ENCODE assay signal across 1 cellular context in genomic region chr11:120182790-120183491, GRCh38.
TF ChIP-seq lines count a peak whose summit lies in the region.

No MANE protein-coding gene starts in this region.

TF ChIP-seq in HEK293, 187 proteins besides CTCF, POLR2A, EP300 and RAD21 (continued from another document):
- TF ChIP-seq ELK4 (IDR thresholded peaks at IDR 0.05; ENCODE audit: borderline replicate concordance, low read depth, low read length) (no peak), PRDM1 (tag by site-specific recombination; IDR thresholded peaks at IDR 0.05) (peak; percentile 22; the same call in 1 of the 2 replicates), ZNF560 (tag by site-specific recombination; IDR thresholded peaks at IDR 0.05; ENCODE audit: borderline replicate concordance) (no peak), ZFHX2 (tag by site-specific recombination; conservative IDR thresholded peaks at IDR 0.05) (0 out of 2 replicates have a peak, but pooled peaks have one; percentile 19), GLIS2 (tag by site-specific recombination; IDR thresholded peaks at IDR 0.05) (no peak), ZNF670 (tag by site-specific recombination; IDR thresholded peaks at IDR 0.05; ENCODE audit: low read depth) (no peak), ZNF513 (tag by site-specific recombination; IDR thresholded peaks at IDR 0.05) (peak; percentile 48; the same call in 1 of the 2 replicates)
